13 cellular contexts compared by ENCODE assay signal in the genomic region with DNA sequence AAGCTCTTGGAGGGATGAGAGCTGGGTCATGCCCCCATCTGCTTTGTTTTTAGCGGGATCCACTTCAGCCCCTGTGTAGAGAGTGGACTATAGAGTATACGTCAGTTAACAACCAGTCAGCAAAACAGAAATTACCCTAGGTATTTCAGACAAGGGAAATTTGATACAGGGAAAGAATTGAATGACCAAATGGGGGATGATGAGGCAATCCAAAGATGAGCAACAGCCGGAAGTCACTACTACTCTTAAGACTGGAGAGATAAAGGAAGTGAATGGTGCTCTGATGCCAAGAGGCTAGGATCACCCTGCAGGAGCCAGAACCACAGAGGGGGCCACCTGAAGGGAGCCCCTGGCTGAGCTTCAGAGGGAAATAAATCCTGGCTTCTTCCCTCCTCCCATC. TPM values are rescaled to one million over a fixed set of nuclear protein-coding genes. Genes with fewer than 3 reads are reported as not detected.
DNase-seq lines count a peak whose midpoint lies in the region; ATAC-seq and TF ChIP-seq lines count a peak whose summit lies in the region.
"Had no signal": no experiment of that assay in that cellular context is flagged by ENCODE, and none has a peak within 500 bp of the region (broad histone marks: within the 10 kb centered on the region; RNA-seq: fewer than 3 reads in every experiment).

No MANE protein-coding gene starts in this region.

- H3K27me3 Mint-ChIP-seq in MCF 10A (ENCODE audit: insufficient read depth, unreplicated experiment) (no peaks in the 10 kb centered on the region), type B pancreatic cell (peaks cover 44% of the 10 kb centered on the region)

- H3K9me3 ChIP-seq in breast epithelium = no peaks in the 10 kb centered on the region
- H3K9me3 ChIP-seq: heart left ventricle had no signal

- CTCF ChIA-PET in MCF 10A (lab: Yijun Ruan, JAX) = interaction anchor here (0.6 to 2.3 kb wide), 3 partner anchors 11 to 19 kb away, joined by 3 to 13 read pairs (median 4); a partner anchor contains a TSS

- BruUV-seq in MCF 10A (replicated peaks; lab: Mats Ljungman, UMichigan) = no TSS peak

- H3K27ac Mint-ChIP-seq in MCF 10A (ENCODE audit: low read depth, unreplicated experiment) = peak overlapping the region; percentile 5
- H3K27ac Mint-ChIP-seq in type B pancreatic cell = no peak overlapping the region
- H3K27ac Mint-ChIP-seq: B cell had no signal

- TF ChIP-seq POLR2A in breast epithelium (IDR thresholded peaks at IDR 0.05) = no peak

- TF ChIP-seq CTCF in MCF 10A (IDR thresholded peaks at IDR 0.05; ENCODE audit: unreplicated experiment) = no peak
- TF ChIP-seq CTCF in breast epithelium (IDR thresholded peaks at IDR 0.05) = no peak
- no peak for TF ChIP-seq CTCF in choroid plexus epithelial cell (conservative IDR thresholded peaks at IDR 0.05; ENCODE audit: low read depth, low read length)
- no peak for TF ChIP-seq CTCF in type B pancreatic cell (conservative IDR thresholded peaks at IDR 0.05)
- TF ChIP-seq CTCF in coronary artery (IDR thresholded peaks at IDR 0.05) = no peak

- peaks cover 14% of the 10 kb centered on the region for H3K4me1 Mint-ChIP-seq in MCF 10A (ENCODE audit: insufficient read depth, unreplicated experiment)
- peaks cover 20% of the 10 kb centered on the region for H3K4me1 Mint-ChIP-seq in type B pancreatic cell (ENCODE audit: unreplicated experiment)

- no peak for ATAC-seq in GM21825 (IDR thresholded peaks at IDR 0.05; ENCODE audit: unreplicated experiment)
- ATAC-seq: heart left ventricle had no signal

- POLR2A ChIA-PET in MCF 10A (lab: Yijun Ruan, JAX) = no interaction called here

- H3K4me3 ChIP-seq in breast epithelium (no peak overlapping the region), choroid plexus epithelial cell (ENCODE audit: low read depth, low read length) (no peak overlapping the region), coronary artery (no peak overlapping the region)
- H3K4me3 ChIP-seq: heart left ventricle had no signal

- H3K9me3 Mint-ChIP-seq in MCF 10A (ENCODE audit: unreplicated experiment) = no peaks in the 10 kb centered on the region
- no peaks in the 10 kb centered on the region for H3K9me3 Mint-ChIP-seq in type B pancreatic cell

- no peak overlapping the region for H3K4me3 Mint-ChIP-seq in MCF 10A (ENCODE audit: unreplicated experiment)
- H3K4me3 Mint-ChIP-seq in type B pancreatic cell = peak overlapping the region; percentile 7
- H3K4me3 Mint-ChIP-seq: B cell had no signal

- no peaks in the 10 kb centered on the region for H3K36me3 Mint-ChIP-seq in MCF 10A (ENCODE audit: insufficient read depth, unreplicated experiment)
- peaks cover 4% of the 10 kb centered on the region for H3K36me3 Mint-ChIP-seq in type B pancreatic cell

- DNase-seq in MCF 10A (ENCODE audit: unreplicated experiment) = peak; percentile 78
- DNase-seq in breast epithelium (ENCODE audit: low spot score in 2 of 2) = no peak
- peak; percentile 34 for DNase-seq in NCI-H82 treated with DMSO at 0.1 percent for 48 hours (lab: John Stamatoyannopoulos, UW; ENCODE audit: unreplicated experiment)
- peak; percentile 89 for DNase-seq in choroid plexus epithelial cell (ENCODE audit: low read depth)
- DNase-seq in type B pancreatic cell (ENCODE audit: extremely low spot score, unreplicated experiment) = no peak
- no peak for DNase-seq in middle frontal gyrus (ENCODE audit: extremely low spot score, low spot score)
- DNase-seq in coronary artery (ENCODE audit: low spot score) = no peak
- DNase-seq: NK-92 treated with Interleukin-12 subunit alpha and Interleukin-12 subunit beta, amount 100 ng/mL, for 24 hours; small intestine had no signal

- intact Hi-C loops in MCF 10A (cut with micrococcal nuclease) (no loop called here), breast epithelium (cut with DNase I; ENCODE audit: low total_unique reads) (loop anchor here (5.0 kb wide), 1 partner anchor 1284 kb away; no protein-coding TSS in a partner anchor)

- H3K27ac ChIP-seq in breast epithelium (no peak overlapping the region), coronary artery (no peak overlapping the region)
- H3K27ac ChIP-seq: heart left ventricle, VCaP had no signal

- peaks cover 0 to 5% of the 10 kb centered on the region in 2 donors for H3K4me1 ChIP-seq in breast epithelium

- no peaks in the 10 kb centered on the region for H3K27me3 ChIP-seq in breast epithelium

- H3K36me3 ChIP-seq in breast epithelium = no peaks in the 10 kb centered on the region

RNA-seq across cellular contexts. Expression of a gene that starts 1.7 kb away (rescaled TPM):
- total RNA-seq in MCF 10A (2022) = not detected in 2 replicates
- under 1 TPM in 1 of 3 donors, not detected in 2; 0.16 TPM for total RNA-seq in breast epithelium
- total RNA-seq in type B pancreatic cell (ENCODE audit: low replicate concordance) = 0.17 TPM in 1 of 2 replicates, not detected in the other
- total RNA-seq: B cell had no signal

RNA-seq across cellular contexts. Expression of a gene that starts 11.3 kb away (rescaled TPM):
- 19.4 and 25.5 TPM in 2 replicates for total RNA-seq in MCF 10A (2022)
- total RNA-seq in breast epithelium = 10 to 100 TPM; 21.4 to 33.6 (median 31.8) TPM
- 4.2 and 6.6 TPM in 2 replicates for total RNA-seq in type B pancreatic cell (ENCODE audit: low replicate concordance)

RNA-seq across cellular contexts. Expression of a gene that starts 11.7 kb away (rescaled TPM):
- total RNA-seq in MCF 10A (2022) = 60.8 and 80.2 TPM in 2 replicates
- total RNA-seq in breast epithelium = 10 to 100 TPM; 23.1 to 24.6 (median 23.8) TPM
- total RNA-seq in type B pancreatic cell (ENCODE audit: low replicate concordance) = 22.7 and 30.0 TPM in 2 replicates

RNA-seq across cellular contexts. Expression of a gene that starts 13.8 kb away (rescaled TPM):
- total RNA-seq in MCF 10A (2022) = 26.4 TPM in 2 replicates
- 10 to 100 TPM; 36.2 to 51.8 (median 51.2) TPM for total RNA-seq in breast epithelium
- total RNA-seq in type B pancreatic cell (ENCODE audit: low replicate concordance) = 74.8 and 91.9 TPM in 2 replicates

RNA-seq across cellular contexts. Expression of a gene that starts 20.4 kb away (rescaled TPM):
- 48.9 and 49.8 TPM in 2 replicates for total RNA-seq in MCF 10A (2022)
- total RNA-seq in breast epithelium = 100 to 1,000 TPM in 1 of 3 donors, 10 to 100 TPM in 2; 62.3 to 122 (median 74.3) TPM
- total RNA-seq in type B pancreatic cell (ENCODE audit: low replicate concordance) = 22.1 and 27.2 TPM in 2 replicates

Comparison
In these comparisons a context has a peak if more than half of its experiments do, and no peak if none do; other contexts are left out.
1. DNase-seq: peak in MCF 10A (single experiment), NCI-H82 treated with DMSO at 0.1 percent for 48 hours (single experiment) and choroid plexus epithelial cell (single experiment); none in breast epithelium (0 of 2), type B pancreatic cell (single experiment), middle frontal gyrus (single experiment) and coronary artery (single experiment).